ENCODE assay signal across 19 cellular contexts in genomic region chr22:46224771-46225290, GRCh38. TPM values are rescaled to one million over a fixed set of nuclear protein-coding genes. Genes with fewer than 3 reads are reported as not detected.
DNase-seq lines count a peak whose midpoint lies in the region; ATAC-seq, FAIRE-seq and TF ChIP-seq lines count a peak whose summit lies in the region.
"Had no signal": no experiment of that assay in that cellular context is flagged by ENCODE, and none has a peak within 500 bp of the region (broad histone marks: within the 10 kb centered on the region; RNA-seq: fewer than 3 reads in every experiment).

No MANE protein-coding gene starts in this region.

- no peak for TF ChIP-seq CTCF in H1 (IDR thresholded peaks at IDR 0.05; ENCODE audit: control extremely low read depth in 1 of 3, insufficient read depth in 1 of 3, low read depth in 1 of 3, low read length in 3 of 3)
- TF ChIP-seq CTCF in neural progenitor cell (IDR thresholded peaks at IDR 0.05): no peak

- H2BK120ac ChIP-seq in H1 (replicated peaks; ENCODE audit: low read depth, low read length): no peak overlapping the region

- WGBS in H1 (ENCODE audit: extremely low coverage in 1 of 2, insufficient coverage in 1 of 2, insufficient read length in 1 of 2, insufficient replicate concordance in 2 of 2, low coverage in 1 of 2, low lambda C conversion rate in 2 of 2, missing lambda C conversion rate in 1 of 2), 2 experiments: 85% methylated on average over 12 of the region's 12 CpGs; no CpG with 5 or more reads in 1 of the 2 experiments

- H3K9ac ChIP-seq in H1 (replicated peaks in 1 of 4; ENCODE audit: extremely low read depth in 1 of 4, low read depth in 3 of 4, low read length in 3 of 4) (no peak overlapping the region), neural progenitor cell (no peak overlapping the region)
- H3K9ac ChIP-seq: BLaER1 had no signal

- no peak for TF ChIP-seq RAD21 in H1 (IDR thresholded peaks at IDR 0.05 in 1 of 2, conservative IDR thresholded peaks at IDR 0.05 in 1 of 2; ENCODE audit: low read depth in 2 of 2, low read length in 2 of 2)

- no peaks in the 10 kb centered on the region for H3K36me3 ChIP-seq in H1 (ENCODE audit: control insufficient read depth in 2 of 4, insufficient read depth in 4 of 4, low read length in 3 of 4)
- no peaks in the 10 kb centered on the region for H3K36me3 ChIP-seq in neural progenitor cell

- no peak overlapping the region for H3K4me3 Mint-ChIP-seq in activated naive CD4-positive, alpha-beta T cell treated with anti-CD3 and anti-CD28 coated beads, Interleukin-2, amount 50 U/mL, for 24 hours
- H3K4me3 Mint-ChIP-seq in activated naive CD4-positive, alpha-beta T cell treated with anti-CD3 and anti-CD28 coated beads for 36 hours: no peak overlapping the region
- no peak overlapping the region for H3K4me3 Mint-ChIP-seq in neural progenitor cell
- no peak overlapping the region for H3K4me3 Mint-ChIP-seq in stimulated activated effector memory CD8-positive, alpha-beta T cell treated with anti-CD3 and anti-CD28 coated beads, Interleukin-12 subunit alpha, Interleukin-12 subunit beta, amount 100 ng/mL, for 72 hours
- H3K4me3 Mint-ChIP-seq: CD8-positive, alpha-beta T cell; HFFc6; IgD-negative memory B cell had no signal

- POLR2A ChIA-PET in H1 (lab: Charles Lee; ENCODE audit: partially characterized antibody): no interaction called here

- no peak overlapping the region for H2AFZ ChIP-seq in H1 (ENCODE audit: low read length)
- no peak overlapping the region for H2AFZ ChIP-seq in neural progenitor cell (replicated peaks)

- H4K5ac ChIP-seq in H1 (ENCODE audit: insufficient read length, low read depth, low read length): no peak overlapping the region

- intact Hi-C loops in activated naive CD4-positive, alpha-beta T cell treated with anti-CD3 and anti-CD28 coated beads for 36 hours (cut with micrococcal nuclease): no loop called here

- no peak overlapping the region for H2BK12ac ChIP-seq in H1 (ENCODE audit: low read depth, low read length)

- TF ChIP-seq EP300 in H1 (IDR thresholded peaks at IDR 0.05; ENCODE audit: borderline replicate concordance in 1 of 2, low read depth in 2 of 2, low read length in 2 of 2): no peak

- H2AK5ac ChIP-seq in H1 (ENCODE audit: low read depth, low read length): no peak overlapping the region

- peak overlapping the region; percentile 85; the same call in 1 of the 2 replicates for H4K8ac ChIP-seq in H1 (ENCODE audit: extremely low read depth, insufficient read depth, low read length)

- peak overlapping the region; percentile 51 for H3K27ac Mint-ChIP-seq in activated naive CD4-positive, alpha-beta T cell treated with anti-CD3 and anti-CD28 coated beads, Interleukin-2, amount 50 U/mL, for 24 hours
- H3K27ac Mint-ChIP-seq in activated naive CD4-positive, alpha-beta T cell treated with anti-CD3 and anti-CD28 coated beads for 36 hours: no peak overlapping the region
- peak overlapping the region; percentile 91 for H3K27ac Mint-ChIP-seq in neural progenitor cell
- peak overlapping the region; percentile 32 for H3K27ac Mint-ChIP-seq in stimulated activated effector memory CD8-positive, alpha-beta T cell treated with anti-CD3 and anti-CD28 coated beads, Interleukin-12 subunit alpha, Interleukin-12 subunit beta, amount 100 ng/mL, for 72 hours
- H3K27ac Mint-ChIP-seq: CD8-positive, alpha-beta T cell; HFFc6 had no signal

- H3K79me2 ChIP-seq in H1 (ENCODE audit: control insufficient read depth in 1 of 2, insufficient read depth in 2 of 2, low read length in 2 of 2) (no peaks in the 10 kb centered on the region), neural progenitor cell (ENCODE audit: low read depth) (no peaks in the 10 kb centered on the region)

- H3K4me1 Mint-ChIP-seq in activated naive CD4-positive, alpha-beta T cell treated with anti-CD3 and anti-CD28 coated beads, Interleukin-2, amount 50 U/mL, for 24 hours: peaks cover under 1% of the 10 kb centered on the region
- peaks cover 6% of the 10 kb centered on the region for H3K4me1 Mint-ChIP-seq in activated naive CD4-positive, alpha-beta T cell treated with anti-CD3 and anti-CD28 coated beads for 36 hours (ENCODE audit: low read depth)
- H3K4me1 Mint-ChIP-seq in neural progenitor cell: peaks cover 15% of the 10 kb centered on the region
- H3K4me1 Mint-ChIP-seq in stimulated activated effector memory CD8-positive, alpha-beta T cell treated with anti-CD3 and anti-CD28 coated beads, Interleukin-12 subunit alpha, Interleukin-12 subunit beta, amount 100 ng/mL, for 72 hours: peaks cover 12% of the 10 kb centered on the region

- peaks cover 2% of the 10 kb centered on the region for H3K36me3 Mint-ChIP-seq in activated naive CD4-positive, alpha-beta T cell treated with anti-CD3 and anti-CD28 coated beads, Interleukin-2, amount 50 U/mL, for 24 hours
- peaks cover 9% of the 10 kb centered on the region for H3K36me3 Mint-ChIP-seq in activated naive CD4-positive, alpha-beta T cell treated with anti-CD3 and anti-CD28 coated beads for 36 hours (ENCODE audit: low read depth)
- H3K36me3 Mint-ChIP-seq in neural progenitor cell: peaks cover 9% of the 10 kb centered on the region
- H3K36me3 Mint-ChIP-seq in stimulated activated effector memory CD8-positive, alpha-beta T cell treated with anti-CD3 and anti-CD28 coated beads, Interleukin-12 subunit alpha, Interleukin-12 subunit beta, amount 100 ng/mL, for 72 hours: peaks cover 36% of the 10 kb centered on the region

- ATAC-seq in stimulated activated effector memory CD8-positive, alpha-beta T cell treated with anti-CD3 and anti-CD28 coated beads, Interleukin-12 subunit alpha, Interleukin-12 subunit beta, amount 100 ng/mL, for 72 hours: no peak
- ATAC-seq in GM18502 (IDR thresholded peaks at IDR 0.05; ENCODE audit: poor library complexity, unreplicated experiment): no peak
- ATAC-seq: CD8-positive, alpha-beta T cell; HCT116 had no signal

- CTCF ChIA-PET in activated naive CD4-positive, alpha-beta T cell treated with anti-CD3 and anti-CD28 coated beads for 36 hours (lab: Charles Lee): no interaction called here
- CTCF ChIA-PET in H1 (lab: Charles Lee; ENCODE audit: partially characterized antibody): no interaction called here

- no peaks in the 10 kb centered on the region for H3K79me1 ChIP-seq in H1 (ENCODE audit: low read depth, low read length)

- H3K23me2 ChIP-seq in H1 (ENCODE audit: low read depth, low read length): no peaks in the 10 kb centered on the region

- no peaks in the 10 kb centered on the region for H3K9me3 Mint-ChIP-seq in activated naive CD4-positive, alpha-beta T cell treated with anti-CD3 and anti-CD28 coated beads, Interleukin-2, amount 50 U/mL, for 24 hours
- H3K9me3 Mint-ChIP-seq in activated naive CD4-positive, alpha-beta T cell treated with anti-CD3 and anti-CD28 coated beads for 36 hours: no peaks in the 10 kb centered on the region
- no peaks in the 10 kb centered on the region for H3K9me3 Mint-ChIP-seq in neural progenitor cell
- no peaks in the 10 kb centered on the region for H3K9me3 Mint-ChIP-seq in stimulated activated effector memory CD8-positive, alpha-beta T cell treated with anti-CD3 and anti-CD28 coated beads, Interleukin-12 subunit alpha, Interleukin-12 subunit beta, amount 100 ng/mL, for 72 hours
- H3K9me3 Mint-ChIP-seq: CD8-positive, alpha-beta T cell; HFFc6; IgD-negative memory B cell had no signal

- H2BK20ac ChIP-seq in H1 (ENCODE audit: low read length): no peak overlapping the region

- TF ChIP-seq POLR2A in H1 (IDR thresholded peaks at IDR 0.05; ENCODE audit: control extremely low read depth in 1 of 2, low read depth in 2 of 2, low read length in 2 of 2): no peak

- H3K14ac ChIP-seq in H1 (ENCODE audit: insufficient read length): no peak overlapping the region

- H3K27ac ChIP-seq in H1 (ENCODE audit: low read depth, low read length) (no peak overlapping the region), neural progenitor cell (no peak overlapping the region)
- H3K27ac ChIP-seq: 22Rv1, BLaER1 had no signal

- H3K9me3 ChIP-seq in H1 (ENCODE audit: insufficient read depth in 2 of 2, low read depth in 1 of 2, low read length in 1 of 2) (no peaks in the 10 kb centered on the region), neural progenitor cell (ENCODE audit: low read depth) (no peaks in the 10 kb centered on the region)
- H3K9me3 ChIP-seq: BLaER1 had no signal

- no peak overlapping the region for H4K91ac ChIP-seq in H1 (replicated peaks; ENCODE audit: insufficient read length, low read length)

- no peak overlapping the region for H3K56ac ChIP-seq in H1 (replicated peaks; ENCODE audit: insufficient read length, low read depth, low read length)

- H3K4me1 ChIP-seq in H1 (replicated peaks in 1 of 4; ENCODE audit: control insufficient read depth in 3 of 4, insufficient read depth in 4 of 4, low read length in 3 of 4) (no peaks in the 10 kb centered on the region; a peak in 2 of 7 replicates), neural progenitor cell (no peaks in the 10 kb centered on the region)

- no peak overlapping the region for H3K4ac ChIP-seq in H1 (replicated peaks; ENCODE audit: insufficient read length, low read depth, low read length)

- no peaks in the 10 kb centered on the region for H3K27me3 ChIP-seq in H1 (replicated peaks in 1 of 4; ENCODE audit: control insufficient read depth in 3 of 4, extremely low read depth in 1 of 4, insufficient read depth in 3 of 4, low read length in 3 of 4)
- H3K27me3 ChIP-seq in neural progenitor cell: no peaks in the 10 kb centered on the region
- H3K27me3 ChIP-seq: BLaER1 had no signal

- H3K18ac ChIP-seq in H1 (ENCODE audit: extremely low read depth, low read length): no peak overlapping the region

- H3K4me3 ChIP-seq in H1 (ENCODE audit: extremely low read depth in 1 of 4, insufficient read depth in 2 of 4, low read depth in 3 of 4, low read length in 4 of 4) (no peak overlapping the region), neural progenitor cell (no peak overlapping the region)
- H3K4me3 ChIP-seq: BLaER1 had no signal

- FAIRE-seq in H1 (lab: Jason Lieb, UNC): no peak
- FAIRE-seq: H54 had no signal

- H4K20me1 ChIP-seq in H1 (replicated peaks in 1 of 2; ENCODE audit: control insufficient read depth in 1 of 2, insufficient read depth in 2 of 2, low read length in 2 of 2) (peaks cover 0 to 7% of the 10 kb centered on the region in 2 experiments), neural progenitor cell (ENCODE audit: low read depth) (no peaks in the 10 kb centered on the region)
- H4K20me1 ChIP-seq: BLaER1 had no signal

- H3K4me2 ChIP-seq in H1 (ENCODE audit: insufficient read depth in 1 of 2, low read depth in 2 of 2, low read length in 2 of 2) (no peak overlapping the region), neural progenitor cell (no peak overlapping the region)
- H3K4me2 ChIP-seq: BLaER1 had no signal

- H3K23ac ChIP-seq in H1 (ENCODE audit: insufficient read length): no peak overlapping the region

- no peak overlapping the region for H2BK15ac ChIP-seq in H1 (ENCODE audit: low read length)

- H3K27me3 Mint-ChIP-seq in activated naive CD4-positive, alpha-beta T cell treated with anti-CD3 and anti-CD28 coated beads, Interleukin-2, amount 50 U/mL, for 24 hours: no peaks in the 10 kb centered on the region
- no peaks in the 10 kb centered on the region for H3K27me3 Mint-ChIP-seq in activated naive CD4-positive, alpha-beta T cell treated with anti-CD3 and anti-CD28 coated beads for 36 hours (ENCODE audit: low read depth)
- H3K27me3 Mint-ChIP-seq in neural progenitor cell (ENCODE audit: insufficient read depth, low read depth): peaks cover 4% of the 10 kb centered on the region
- H3K27me3 Mint-ChIP-seq: IgD-negative memory B cell had no signal

- no peak overlapping the region for H2BK5ac ChIP-seq in H1 (ENCODE audit: low read depth, low read length)

- no peak for DNase-seq in activated naive CD4-positive, alpha-beta T cell treated with anti-CD3 and anti-CD28 coated beads for 36 hours
- DNase-seq in H1 (ENCODE audit: low read depth in 1 of 2, low spot score in 2 of 2) (no peak), neural progenitor cell (ENCODE audit: low spot score) (no peak), NCI-H446 (lab: John Stamatoyannopoulos, UW) (no peak), superior temporal gyrus (ENCODE audit: extremely low spot score) (no peak)
- no peak for DNase-seq in stimulated activated effector memory CD8-positive, alpha-beta T cell treated with anti-CD3 and anti-CD28 coated beads, Interleukin-12 subunit alpha, Interleukin-12 subunit beta, amount 100 ng/mL, for 72 hours (ENCODE audit: low spot score in 2 of 2)
- DNase-seq: Calu3; CD8-positive, alpha-beta T cell; DMS79 treated with DMSO at 0.1 percent for 48 hours; GF-D8; HFFc6 had no signal

- no peaks in the 10 kb centered on the region for H3F3A ChIP-seq in neural progenitor cell (ENCODE audit: low read depth)

RNA-seq across cellular contexts. Expression of gene CDPF1, which starts 25.3 kb away (rescaled TPM):
- total RNA-seq in activated naive CD4-positive, alpha-beta T cell treated with anti-CD3 and anti-CD28 coated beads for 36 hours: 1 to 10 TPM; 6.9 to 8.0 TPM
- 8.8 and 9.7 TPM in 2 replicates for total RNA-seq in H1 (2021; fragmentation: NEBNext Ultra II Directional; extraction: Animal tissue kit (Norgen Biotek cat#: 25700))
- polyA plus RNA-seq in H1 (2011; rRNA removed): 13.7 and 15.4 TPM in 2 replicates
- 20.3 TPM for polyA plus RNA-seq in H1 (2011; cell fraction: cytosol; rRNA removed)
- polyA plus RNA-seq in H1 (2011; cell fraction: nucleus; rRNA removed): 25.0 TPM
- polyA plus RNA-seq in H1 (2012, experiment 1 of 2): 7.7 to 12.5 TPM (median 11.1 TPM) in 4 replicates
- polyA plus RNA-seq in H1 (2012, experiment 2 of 2): 20.0 TPM
- 11.6 TPM for polyA plus RNA-seq in H1 (2013, experiment 1 of 2)
- polyA plus RNA-seq in H1 (2013, experiment 2 of 2): 10.4 TPM
- polyA minus RNA-seq in H1 (2011; rRNA and poly(A)+ RNA removed): 5.5 and 5.6 TPM in 2 replicates
- polyA minus RNA-seq in H1 (2011; cell fraction: cytosol; rRNA and poly(A)+ RNA removed): 5.7 TPM
- 8.3 TPM for polyA minus RNA-seq in H1 (2011; cell fraction: nucleus; rRNA and poly(A)+ RNA removed)
- total RNA-seq in neural progenitor cell (ENCODE audit: low replicate concordance): 6.7 and 22.8 TPM in 2 replicates

RNA-seq across cellular contexts. Expression of gene PKDREJ, which starts 38.3 kb away (rescaled TPM):
- total RNA-seq in activated naive CD4-positive, alpha-beta T cell treated with anti-CD3 and anti-CD28 coated beads for 36 hours: not detected
- 0.04 and 0.11 TPM in 2 replicates for total RNA-seq in H1 (2021; fragmentation: NEBNext Ultra II Directional; extraction: Animal tissue kit (Norgen Biotek cat#: 25700))
- 0.02 TPM in 2 replicates for polyA plus RNA-seq in H1 (2011; rRNA removed)
- 0.03 TPM for polyA plus RNA-seq in H1 (2011; cell fraction: cytosol; rRNA removed)
- polyA plus RNA-seq in H1 (2011; cell fraction: nucleus; rRNA removed): 0.04 TPM
- polyA plus RNA-seq in H1 (2012, experiment 1 of 2): 0.09 to 0.21 TPM (median 0.12 TPM) in 4 replicates
- polyA plus RNA-seq in H1 (2012, experiment 2 of 2): 0.03 TPM
- polyA plus RNA-seq in H1 (2013, experiment 1 of 2): 0.02 TPM
- 0.04 TPM for polyA plus RNA-seq in H1 (2013, experiment 2 of 2)
- polyA minus RNA-seq in H1 (2011; rRNA and poly(A)+ RNA removed): 0.09 TPM in 1 of 2 replicates, not detected in the other
- polyA minus RNA-seq in H1 (2011; cell fraction: cytosol; rRNA and poly(A)+ RNA removed): not detected
- polyA minus RNA-seq in H1 (2011; cell fraction: nucleus; rRNA and poly(A)+ RNA removed): 0.20 TPM
- total RNA-seq in neural progenitor cell (ENCODE audit: low replicate concordance): not detected in 2 replicates
- total RNA-seq: A673; CD8-positive, alpha-beta T cell; HFFc6 had no signal
- polyA plus RNA-seq: IgD-negative memory B cell had no signal

RNA-seq across cellular contexts. Expression of gene TTC38, which starts 43.0 kb away (rescaled TPM):
- 1 to 10 TPM; 6.1 to 7.2 TPM for total RNA-seq in activated naive CD4-positive, alpha-beta T cell treated with anti-CD3 and anti-CD28 coated beads for 36 hours
- total RNA-seq in H1 (2021; fragmentation: NEBNext Ultra II Directional; extraction: Animal tissue kit (Norgen Biotek cat#: 25700)): 25.3 and 30.0 TPM in 2 replicates
- polyA plus RNA-seq in H1 (2011; rRNA removed): 34.8 and 40.8 TPM in 2 replicates
- 39.2 TPM for polyA plus RNA-seq in H1 (2011; cell fraction: cytosol; rRNA removed)
- polyA plus RNA-seq in H1 (2011; cell fraction: nucleus; rRNA removed): 48.5 TPM
- 13.7 to 29.1 TPM (median 24.8 TPM) in 4 replicates for polyA plus RNA-seq in H1 (2012, experiment 1 of 2)
- 28.1 TPM for polyA plus RNA-seq in H1 (2012, experiment 2 of 2)
- 15.0 TPM for polyA plus RNA-seq in H1 (2013, experiment 1 of 2)
- 14.6 TPM for polyA plus RNA-seq in H1 (2013, experiment 2 of 2)
- polyA minus RNA-seq in H1 (2011; rRNA and poly(A)+ RNA removed): 23.5 and 37.9 TPM in 2 replicates
- 18.3 TPM for polyA minus RNA-seq in H1 (2011; cell fraction: cytosol; rRNA and poly(A)+ RNA removed)
- polyA minus RNA-seq in H1 (2011; cell fraction: nucleus; rRNA and poly(A)+ RNA removed): 17.4 TPM
- 41.0 and 50.5 TPM in 2 replicates for total RNA-seq in neural progenitor cell (ENCODE audit: low replicate concordance)
